ENCODE assay signal across 1 cellular context in genomic region chr2:74576151-74576755, GRCh38.
TF ChIP-seq lines count a peak whose summit lies in the region.

No MANE protein-coding gene starts in this region.

TF ChIP-seq in SK-N-SH treated with all-trans-retinoic acid at 6 μM for 48 hours, 23 proteins besides CTCF, POLR2A, EP300 and RAD21 (continued from another document):
- TF ChIP-seq CREB5 (CRISPR knock-in tag; IDR thresholded peaks at IDR 0.05; ENCODE audit: low read depth) (no peak), SNAI2 (CRISPR knock-in tag; IDR thresholded peaks at IDR 0.05) (no peak)
